ENCODE assay signal across 8 cellular contexts in genomic region chr19:2782936-2783780, GRCh38. TPM values are rescaled to one million over a fixed set of nuclear protein-coding genes. Genes with fewer than 3 reads are reported as not detected.
DNase-seq lines count a peak whose midpoint lies in the region; ATAC-seq lines count a peak whose summit lies in the region.

TSS of gene SGTA (minus strand) at chr19:2783273. CDS start at chr19:2769068, 14,205 bp downstream.

- ATAC-seq in GM19043 (IDR thresholded peaks at IDR 0.05; ENCODE audit: low read depth, unreplicated experiment): peak; percentile 72
- ATAC-seq in HG03378 (IDR thresholded peaks at IDR 0.05; ENCODE audit: unreplicated experiment): peak; percentile 73

- DNase-seq in Ammon's horn (ENCODE audit: low spot score) (peak; percentile 99), NCI-H460 (ENCODE audit: extremely low read depth, low read depth) (peak; percentile 98), cerebellar nuclear complex (lab: John Stamatoyannopoulos, UW) (peak; percentile 74 to 93), islet precursor cell (peak; percentile 100)
- peak; percentile 94 for DNase-seq in activated CD4-positive, CD25-positive, alpha-beta regulatory T cell treated with anti-CD3 and anti-CD28 coated beads, Interleukin-2, amount 50 U/mL, for 72 hours
- DNase-seq in stimulated activated CD4-positive, alpha-beta T cell treated with anti-CD3 and anti-CD28 coated beads, Interleukin-12 subunit alpha, Interleukin-12 subunit beta, amount 100 ng/mL, for 48 hours (ENCODE audit: low read depth in 2 of 3, low spot score in 1 of 3): peak; percentile 96 to 98 (median 96)

RNA-seq across cellular contexts. Expression of gene SGTA, which starts in this region (rescaled TPM):
- total RNA-seq in NCI-H460 (2014; rRNA removed; shearing (Covaris generic)): 42.3 and 42.5 TPM in 2 replicates
- 45.8 and 51.1 TPM in 2 replicates for polyA plus RNA-seq in NCI-H460 (2014; cell fraction: nucleus; rRNA removed)

Comparison
In these comparisons a context has a peak if more than half of its experiments do, and no peak if none do; other contexts are left out.
1. Peak in every context shown above with its lines: DNase-seq and ATAC-seq.